17 cellular contexts compared by ENCODE assay signal in the genomic region with DNA sequence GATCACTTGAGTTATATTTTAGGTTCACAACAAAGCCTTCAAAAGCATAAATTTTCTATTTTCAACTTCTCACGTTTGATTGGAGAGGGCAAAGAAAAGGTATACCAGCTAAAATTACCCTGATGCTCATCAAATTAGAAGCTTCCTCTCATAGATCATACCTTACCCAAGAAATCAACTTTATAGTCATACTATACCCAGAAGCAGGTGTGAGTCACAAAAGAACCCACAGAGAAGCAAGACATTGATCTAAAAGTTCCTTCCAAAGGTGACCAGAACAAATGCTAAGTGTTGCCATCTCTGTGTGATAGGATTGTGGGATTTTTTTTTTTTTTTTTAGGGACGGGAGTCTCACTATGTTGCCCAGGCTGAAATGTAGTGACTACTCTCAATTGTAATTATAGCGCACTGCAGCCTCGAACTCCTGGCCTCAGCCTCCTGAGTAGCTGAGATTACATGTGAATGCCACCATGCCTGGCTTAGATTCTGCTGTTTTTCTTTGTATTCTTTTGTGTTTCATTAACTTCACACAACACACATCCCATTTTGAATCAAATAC. TPM values are rescaled to one million over a fixed set of nuclear protein-coding genes. Genes with fewer than 3 reads are reported as not detected.
DNase-seq lines count a peak whose midpoint lies in the region; ATAC-seq and TF ChIP-seq lines count a peak whose summit lies in the region.
"Had no signal": no experiment of that assay in that cellular context is flagged by ENCODE, and none has a peak within 500 bp of the region (broad histone marks: within the 10 kb centered on the region; RNA-seq: fewer than 3 reads in every experiment).

No MANE protein-coding gene starts in this region.

- CTCF ChIA-PET in activated CD4-positive, alpha-beta T cell treated with anti-CD3 and anti-CD28 coated beads for 36 hours (lab: Charles Lee) = interaction anchor here (0.6 to 2.8 kb wide), 11 partner anchors 9 to 315 kb away, joined by 3 to 11 read pairs (median 3); no protein-coding TSS in a partner anchor
- CTCF ChIA-PET in mammary epithelial cell (lab: Charles Lee; ENCODE audit: low non-redundant PET) = no interaction called here
- CTCF ChIA-PET in A673 (lab: Charles Lee) = no interaction called here

- peaks cover 68% of the 10 kb centered on the region for H3K36me3 Mint-ChIP-seq in activated CD4-positive, alpha-beta T cell treated with anti-CD3 and anti-CD28 coated beads for 36 hours (ENCODE audit: low read depth)

- BruUV-seq in mammary epithelial cell (replicated peaks; lab: Mats Ljungman, UMichigan) (no TSS peak), A673 (replicated peaks; lab: Mats Ljungman, UMichigan) (no TSS peak)

- H3K27ac Mint-ChIP-seq in activated CD4-positive, alpha-beta T cell treated with anti-CD3 and anti-CD28 coated beads for 36 hours = peak overlapping the region; percentile 78

- in situ Hi-C loops in mammary epithelial cell (cut with MboI; ENCODE audit: low sequenced_read_pairs in 2 of 2) = no loop called here

- dilution Hi-C loops in mammary epithelial cell (cut with HindIII; ENCODE audit: low sequenced_read_pairs) = no loop called here

- no peaks in the 10 kb centered on the region for H3K9me3 Mint-ChIP-seq in activated CD4-positive, alpha-beta T cell treated with anti-CD3 and anti-CD28 coated beads for 36 hours (ENCODE audit: low read depth)

- peak overlapping the region; percentile 86 for H3K4me3 Mint-ChIP-seq in activated CD4-positive, alpha-beta T cell treated with anti-CD3 and anti-CD28 coated beads for 36 hours

- H3K79me2 ChIP-seq in OCI-LY3 (ENCODE audit: low read length) (peaks cover 86% of the 10 kb centered on the region), mammary epithelial cell (ENCODE audit: insufficient read depth, low read length) (peaks cover 83% of the 10 kb centered on the region)

- H3K9ac ChIP-seq in OCI-LY3 (ENCODE audit: low read length) (no peak overlapping the region), mammary epithelial cell (ENCODE audit: insufficient read depth, low read length) (no peak overlapping the region)

- H2AFZ ChIP-seq in OCI-LY3 (ENCODE audit: low read depth, low read length) (no peak overlapping the region), mammary epithelial cell (ENCODE audit: low read depth, low read length) (no peak overlapping the region)

- H4K20me1 ChIP-seq in OCI-LY3 (ENCODE audit: insufficient read depth, low read length) (peaks cover 65% of the 10 kb centered on the region), mammary epithelial cell (ENCODE audit: insufficient read depth, low read length) (peaks cover 27% of the 10 kb centered on the region)

- H3K27me3 ChIP-seq in OCI-LY3 (ENCODE audit: low read depth, low read length) = no peaks in the 10 kb centered on the region
- no peaks in the 10 kb centered on the region for H3K27me3 ChIP-seq in mammary epithelial cell (ENCODE audit: insufficient read depth, low read length)
- no peaks in the 10 kb centered on the region for H3K27me3 ChIP-seq in psoas muscle (ENCODE audit: insufficient read depth in 3 of 3, low read length in 2 of 3)
- H3K27me3 ChIP-seq in A673 (replicated peaks; ENCODE audit: insufficient read depth, low read depth, low read length, poor library complexity) = no peaks in the 10 kb centered on the region
- H3K27me3 ChIP-seq: ascending aorta, heart left ventricle, SJSA1 had no signal

- peak; percentile 35 for ATAC-seq in activated CD4-positive, alpha-beta T cell treated with anti-CD3 and anti-CD28 coated beads for 36 hours
- ATAC-seq in psoas muscle = no peak
- ATAC-seq: heart left ventricle, lower lobe of right lung had no signal

- peaks cover 42% of the 10 kb centered on the region for H3K4me1 ChIP-seq in OCI-LY3 (ENCODE audit: low read length)
- peaks cover 22% of the 10 kb centered on the region for H3K4me1 ChIP-seq in mammary epithelial cell (ENCODE audit: insufficient read depth, low read length)
- peaks cover 33% of the 10 kb centered on the region for H3K4me1 ChIP-seq in psoas muscle
- peaks cover 25% of the 10 kb centered on the region for H3K4me1 ChIP-seq in A673 (ENCODE audit: insufficient read depth, low read length, poor library complexity, severe bottlenecking)

- no peaks in the 10 kb centered on the region for H3K27me3 Mint-ChIP-seq in activated CD4-positive, alpha-beta T cell treated with anti-CD3 and anti-CD28 coated beads for 36 hours

- H3K36me3 ChIP-seq in OCI-LY3 (replicated peaks; ENCODE audit: low read depth, low read length) (peaks cover 57% of the 10 kb centered on the region), mammary epithelial cell (ENCODE audit: insufficient read depth, low read length) (peaks cover 17% of the 10 kb centered on the region), psoas muscle (ENCODE audit: insufficient read depth in 1 of 2, low read depth in 1 of 2) (peaks cover 7 to 38% of the 10 kb centered on the region in 2 donors), A673 (ENCODE audit: insufficient read depth, low read length, poor library complexity, severe bottlenecking) (peaks cover 50% of the 10 kb centered on the region)

- POLR2A ChIA-PET in activated CD4-positive, alpha-beta T cell treated with anti-CD3 and anti-CD28 coated beads for 36 hours (lab: Charles Lee) = interaction anchor here (0.6 to 1.0 kb wide), 11 partner anchors 11 to 1572 kb away, joined by 3 to 6 read pairs (median 4); partner anchors contain the start of gene RALY
- POLR2A ChIA-PET in A673 (lab: Charles Lee; ENCODE audit: low non-redundant PET) = no interaction called here

- H3K27ac ChIP-seq in OCI-LY3 (ENCODE audit: low read length) = no peak overlapping the region
- no peak overlapping the region for H3K27ac ChIP-seq in mammary epithelial cell (ENCODE audit: insufficient read depth, low read depth, low read length)
- H3K27ac ChIP-seq in psoas muscle = peak overlapping the region; percentile 33
- H3K27ac ChIP-seq in A673 (ENCODE audit: low read depth, low read length, poor library complexity, severe bottlenecking) = no peak overlapping the region
- H3K27ac ChIP-seq: ascending aorta, heart left ventricle, lower lobe of right lung, SJSA1 had no signal

- DNase-seq in activated CD4-positive, alpha-beta T cell treated with anti-CD3 and anti-CD28 coated beads for 36 hours = no peak
- DNase-seq in activated CD4-positive, alpha-beta T cell treated with anti-CD3 and anti-CD28 coated beads, Interleukin-2, amount 50 U/mL, for 1 hour = no peak
- DNase-seq in mammary epithelial cell = peak; percentile 23
- no peak for DNase-seq in psoas muscle
- DNase-seq in NCI-H146 (lab: John Stamatoyannopoulos, UW) = no peak
- DNase-seq in NOMO-1 (lab: John Stamatoyannopoulos, UW; ENCODE audit: unreplicated experiment in 2 of 2) = no peak
- no peak for DNase-seq in A673 (ENCODE audit: low spot score)
- DNase-seq: ACHN; activated CD4-positive, alpha-beta T cell treated with anti-CD3 and anti-CD28 coated beads, Interleukin-2, amount 50 U/mL, for 4 hours; effector memory CD4-positive, alpha-beta T cell; heart left ventricle; lower lobe of right lung; NCI-H510A treated with DMSO at 0.1 percent for 48 hours; substantia nigra had no signal

- WGBS in mammary epithelial cell (ENCODE audit: low coverage, missing lambda C conversion rate) = 94% methylated on average over 4 of the region's 4 CpGs
- WGBS in psoas muscle, 3 donors = 68 to 79% (median 74%) methylated on average over 4 of the region's 4 CpGs

- TF ChIP-seq CTCF in OCI-LY3 (IDR thresholded peaks at IDR 0.05; ENCODE audit: low read depth, low read length) (no peak), mammary epithelial cell (conservative IDR thresholded peaks at IDR 0.05 in 1 of 2, IDR thresholded peaks at IDR 0.05 in 1 of 2; ENCODE audit: extremely low read depth in 1 of 2, insufficient read depth in 1 of 2, low read depth in 1 of 2, low read length in 2 of 2) (no peak), psoas muscle (IDR thresholded peaks at IDR 0.05) (no peak), A673 (conservative IDR thresholded peaks at IDR 0.05; ENCODE audit: low read depth, low read length) (no peak)

- H3K4me2 ChIP-seq in OCI-LY3 (ENCODE audit: low read length) (0 out of 2 replicates have a peak overlapping the region, but pooled peaks have one; percentile 0), mammary epithelial cell (ENCODE audit: insufficient read depth, low read depth, low read length) (peak overlapping the region; percentile 37)

- intact Hi-C loops in activated CD4-positive, alpha-beta T cell treated with anti-CD3 and anti-CD28 coated beads for 36 hours (cut with DNase I, micrococcal nuclease) = loop anchor here in 1 of 2 experiments (1.0 kb wide), 1 partner anchor 115 kb away; the partner anchor contains the start of gene RALY
- intact Hi-C loops in mammary epithelial cell (cut with micrococcal nuclease) = no loop called here
- intact Hi-C loops in psoas muscle (cut with DNase I) = loop anchor here in 1 of 2 donors (2.0 kb wide), 1 partner anchor 24 kb away; no protein-coding TSS in a partner anchor
- intact Hi-C loops in A673 (cut with micrococcal nuclease; ENCODE audit: unreplicated experiment) = no loop called here

- H3K4me3 ChIP-seq in OCI-LY3 (ENCODE audit: low read length) (no peak overlapping the region), mammary epithelial cell (replicated peaks in 1 of 3; ENCODE audit: insufficient read depth in 1 of 3, low read depth in 2 of 3, low read length in 3 of 3) (no peak overlapping the region), psoas muscle (no peak overlapping the region), A673 (ENCODE audit: low read depth, low read length, poor library complexity, severe bottlenecking) (no peak overlapping the region)
- H3K4me3 ChIP-seq: heart left ventricle, lower lobe of right lung, SJSA1 had no signal

- H3K9me3 ChIP-seq in OCI-LY3 (ENCODE audit: insufficient read depth, low read length) = no peaks in the 10 kb centered on the region
- H3K9me3 ChIP-seq in mammary epithelial cell (replicated peaks; ENCODE audit: insufficient read depth, low read length) = no peaks in the 10 kb centered on the region
- no peaks in the 10 kb centered on the region for H3K9me3 ChIP-seq in psoas muscle
- no peaks in the 10 kb centered on the region for H3K9me3 ChIP-seq in A673 (ENCODE audit: low read depth, low read length, poor library complexity, severe bottlenecking)
- H3K9me3 ChIP-seq: ascending aorta, heart left ventricle, lower lobe of right lung, SJSA1 had no signal

- H3K4me1 Mint-ChIP-seq in activated CD4-positive, alpha-beta T cell treated with anti-CD3 and anti-CD28 coated beads for 36 hours = peaks cover 67% of the 10 kb centered on the region

RNA-seq across cellular contexts. Expression of gene EIF2S2, which starts 3.3 kb away (rescaled TPM):
- 100 to 1,000 TPM; 179 to 187 TPM for total RNA-seq in activated CD4-positive, alpha-beta T cell treated with anti-CD3 and anti-CD28 coated beads for 36 hours
- 100 to 1,000 TPM in 1 of 2 donors, 10 to 100 TPM in 1; 99.2 to 157 TPM for total RNA-seq in mammary epithelial cell
- 83.7 TPM for polyA plus RNA-seq in mammary epithelial cell
- 22.4 TPM for polyA minus RNA-seq in mammary epithelial cell
- total RNA-seq in psoas muscle = 10 to 100 TPM; 49.4 to 88.9 (median 82.8) TPM
- polyA plus RNA-seq in psoas muscle = 100 to 1,000 TPM in 2 of 3 donors, 10 to 100 TPM in 1; 95.8 to 219 (median 192) TPM
- 130 and 142 TPM in 2 replicates for total RNA-seq in A673 (2021)
